ENCODE assay signal across 27 cellular contexts in genomic region chr9:111114486-111114885, GRCh38.
"Had no signal": no experiment of that assay in that cellular context is flagged by ENCODE, and none has a peak within 500 bp of the region (broad histone marks: within the 10 kb centered on the region; RNA-seq: fewer than 3 reads in every experiment).

No MANE protein-coding gene starts in this region.

- H3K36me3 ChIP-seq: gastrocnemius medialis, left lung, prostate gland, right atrium auricular region, suprapubic skin, transverse colon, upper lobe of right lung, uterus had no signal

- H3K27ac Mint-ChIP-seq: naive thymus-derived CD4-positive, alpha-beta T cell; neural progenitor cell; stimulated activated naive CD8-positive, alpha-beta T cell treated with anti-CD3 and anti-CD28 coated beads, Interleukin-15, amount 100 ng/mL, for 72 hours had no signal

- FAIRE-seq: colon had no signal

- ATAC-seq: esophagus mucosa; gastrocnemius medialis; left cardiac atrium; left lung; naive thymus-derived CD4-positive, alpha-beta T cell; sciatic nerve; stimulated activated naive CD8-positive, alpha-beta T cell treated with anti-CD3 and anti-CD28 coated beads, Interleukin-15, amount 100 ng/mL, for 72 hours; upper lobe of right lung had no signal

- H3K27me3 ChIP-seq: gastrocnemius medialis, left lung, neural progenitor cell, right atrium auricular region, suprapubic skin, transverse colon, upper lobe of right lung, uterus had no signal

- H3K4me3 ChIP-seq: dorsolateral prefrontal cortex, gastrocnemius medialis, left lung, neural progenitor cell, prostate gland, right atrium auricular region, smooth muscle cell, suprapubic skin, transverse colon, upper lobe of right lung, uterus had no signal

- H3K9me3 ChIP-seq: gastrocnemius medialis, prostate gland, right atrium auricular region, suprapubic skin, transverse colon, upper lobe of right lung, uterus had no signal

- DNase-seq: dorsolateral prefrontal cortex; effector CD4-positive, alpha-beta T cell; gastrocnemius medialis; head of caudate nucleus; left cardiac atrium; left lung; midbrain; naive thymus-derived CD4-positive, alpha-beta T cell; stimulated activated CD4-positive, alpha-beta T cell treated with anti-CD3 and anti-CD28 coated beads, Interleukin-12 subunit alpha, Interleukin-12 subunit beta, amount 100 ng/mL, for 4 hours; stimulated activated CD4-positive, alpha-beta T cell treated with anti-CD3 and anti-CD28 coated beads, Interleukin-1b, Interleukin-23, amount 100 ng/mL, for 48 hours; stimulated activated CD4-positive, alpha-beta T cell treated with anti-CD3 and anti-CD28 coated beads, Interleukin-4, amount 100 ng/mL, for 1 hour; stimulated activated CD8-positive, alpha-beta memory T cell treated with anti-CD3 and anti-CD28 coated beads, Interleukin-4, amount 100 ng/mL, for 48 hours; stimulated activated naive CD4-positive, alpha-beta T cell; stimulated activated naive CD8-positive, alpha-beta T cell treated with anti-CD3 and anti-CD28 coated beads, Interleukin-15, amount 100 ng/mL, for 72 hours; transverse colon; upper lobe of right lung; uterus had no signal

- H3K4me1 Mint-ChIP-seq: nephron; neural progenitor cell; stimulated activated naive CD8-positive, alpha-beta T cell treated with anti-CD3 and anti-CD28 coated beads, Interleukin-15, amount 100 ng/mL, for 72 hours had no signal

- H3K4me2 ChIP-seq: neural progenitor cell, smooth muscle cell had no signal

- H3K9ac ChIP-seq: neural progenitor cell had no signal

- H3K27me3 Mint-ChIP-seq: stimulated activated naive CD8-positive, alpha-beta T cell treated with anti-CD3 and anti-CD28 coated beads, Interleukin-15, amount 100 ng/mL, for 72 hours had no signal

- H3K4me1 ChIP-seq: gastrocnemius medialis, neural progenitor cell, prostate gland, right atrium auricular region, suprapubic skin, transverse colon, upper lobe of right lung, uterus had no signal

- H3K4me3 Mint-ChIP-seq: naive thymus-derived CD4-positive, alpha-beta T cell; nephron; neural progenitor cell; stimulated activated naive CD8-positive, alpha-beta T cell treated with anti-CD3 and anti-CD28 coated beads, Interleukin-15, amount 100 ng/mL, for 72 hours had no signal

- H3K27ac ChIP-seq: dorsolateral prefrontal cortex, epithelial cell of prostate, gastrocnemius medialis, left lung, neural progenitor cell, prostate gland, right atrium auricular region, suprapubic skin, transverse colon, upper lobe of right lung, uterus had no signal

- H3K36me3 Mint-ChIP-seq: naive thymus-derived CD4-positive, alpha-beta T cell had no signal
